Comparison of ENCODE assay signal across 11 cellular contexts in the genomic region with DNA sequence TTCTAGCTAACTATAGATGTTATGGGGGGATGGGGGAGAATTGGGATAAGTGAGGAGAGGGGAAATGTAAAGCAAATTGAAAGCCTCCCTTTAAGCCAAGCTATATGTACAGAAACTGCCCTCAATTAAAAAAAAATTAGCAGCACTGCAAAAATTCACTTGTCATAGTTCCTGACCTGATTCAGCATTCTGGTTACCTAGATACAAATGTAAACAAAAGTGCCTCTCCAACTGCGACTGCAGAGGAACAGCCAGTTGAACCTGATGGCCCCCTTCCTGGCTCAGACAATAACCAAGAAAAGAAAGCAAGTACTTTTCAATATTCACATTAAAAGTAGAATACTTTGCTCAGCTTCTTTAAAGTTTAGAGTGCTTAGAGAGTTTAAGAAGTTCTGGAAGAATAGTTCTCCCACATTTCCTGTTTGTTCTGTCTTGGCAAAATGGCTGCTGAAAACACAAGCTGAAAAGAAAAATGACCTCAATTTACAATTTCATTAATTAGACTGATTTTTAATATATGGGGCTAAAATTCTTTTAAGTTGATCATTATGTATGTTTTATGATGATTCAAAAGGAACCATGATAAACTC. TPM values are rescaled to one million over a fixed set of nuclear protein-coding genes. Genes with fewer than 3 reads are reported as not detected.
DNase-seq lines count a peak whose midpoint lies in the region; ATAC-seq and TF ChIP-seq lines count a peak whose summit lies in the region.
"Had no signal": no experiment of that assay in that cellular context is flagged by ENCODE, and none has a peak within 500 bp of the region (broad histone marks: within the 10 kb centered on the region; RNA-seq: fewer than 3 reads in every experiment).

No MANE protein-coding gene starts in this region.

- H3K4me3 Mint-ChIP-seq in T-helper 2 cell treated with Interferon-gamma antibody and Interleukin-4, amounts not matched to agents 5 μg/mL and 100 μg/mL, for 36 hours: no peak overlapping the region
- H3K4me3 Mint-ChIP-seq: activated naive CD4-positive, alpha-beta T cell treated with anti-CD3 and anti-CD28 coated beads, Interleukin-2, amount 10 ng/mL, durations not matched to agents 7 days and 5 days had no signal

- POLR2A ChIA-PET in RWPE1 (lab: Yijun Ruan, JAX; ENCODE audit: low non-redundant PET): no interaction called here

- TF ChIP-seq CTCF in RWPE1 (conservative IDR thresholded peaks at IDR 0.05; ENCODE audit: low read depth) (no peak), fibroblast of villous mesenchyme (IDR thresholded peaks at IDR 0.05; ENCODE audit: insufficient read depth, low read depth, low read length) (no peak), thyroid gland (IDR thresholded peaks at IDR 0.05) (no peak), foreskin fibroblast (IDR thresholded peaks at IDR 0.05; ENCODE audit: low read depth, low read length) (no peak)

- H3K27ac ChIP-seq in RWPE1 (no peak overlapping the region), thyroid gland (peak overlapping the region; percentile 10 to 40 (median 19))
- H3K27ac ChIP-seq: BLaER1 had no signal

- CTCF ChIA-PET in RWPE1 (lab: Yijun Ruan, JAX): no interaction called here

- no peaks in the 10 kb centered on the region for H3K27me3 ChIP-seq in thyroid gland
- H3K27me3 ChIP-seq: BLaER1 had no signal

- peaks cover 0 to 9% of the 10 kb centered on the region in 2 donors for H3K4me1 ChIP-seq in thyroid gland
- H3K4me1 ChIP-seq: BLaER1 had no signal

- no peaks in the 10 kb centered on the region for H3K36me3 ChIP-seq in thyroid gland
- H3K36me3 ChIP-seq: BLaER1 had no signal

- H3K27me3 Mint-ChIP-seq in T-helper 2 cell treated with Interferon-gamma antibody and Interleukin-4, amounts not matched to agents 5 μg/mL and 100 μg/mL, for 36 hours (ENCODE audit: low read depth): peaks cover 5% of the 10 kb centered on the region

- no peak overlapping the region for H3K27ac Mint-ChIP-seq in T-helper 2 cell treated with Interferon-gamma antibody and Interleukin-4, amounts not matched to agents 5 μg/mL and 100 μg/mL, for 36 hours
- H3K27ac Mint-ChIP-seq: activated naive CD4-positive, alpha-beta T cell treated with anti-CD3 and anti-CD28 coated beads, Interleukin-2, amount 10 ng/mL, durations not matched to agents 7 days and 5 days had no signal

- TF ChIP-seq POLR2A in thyroid gland (IDR thresholded peaks at IDR 0.05): no peak

- H3K36me3 Mint-ChIP-seq in T-helper 2 cell treated with Interferon-gamma antibody and Interleukin-4, amounts not matched to agents 5 μg/mL and 100 μg/mL, for 36 hours (ENCODE audit: low read depth): no peaks in the 10 kb centered on the region
- H3K36me3 Mint-ChIP-seq: activated naive CD4-positive, alpha-beta T cell treated with anti-CD3 and anti-CD28 coated beads, Interleukin-2, amount 10 ng/mL, durations not matched to agents 7 days and 5 days had no signal

- H3K4me3 ChIP-seq in fibroblast of villous mesenchyme (ENCODE audit: low read depth, low read length): no peak overlapping the region
- no peak overlapping the region for H3K4me3 ChIP-seq in thyroid gland (replicated peaks in 1 of 3)
- H3K4me3 ChIP-seq in foreskin fibroblast (ENCODE audit: low read depth in 1 of 2, low read length in 2 of 2): no peak overlapping the region
- H3K4me3 ChIP-seq: BLaER1 had no signal

- WGBS in thyroid gland, 2 donors: 0% methylated on average over 1 of the region's 1 CpG

- H3K9me3 Mint-ChIP-seq in T-helper 2 cell treated with Interferon-gamma antibody and Interleukin-4, amounts not matched to agents 5 μg/mL and 100 μg/mL, for 36 hours: no peaks in the 10 kb centered on the region
- H3K9me3 Mint-ChIP-seq: activated naive CD4-positive, alpha-beta T cell treated with anti-CD3 and anti-CD28 coated beads, Interleukin-2, amount 10 ng/mL, durations not matched to agents 7 days and 5 days had no signal

- peak; percentile 51 for ATAC-seq in Right ventricle myocardium superior (ENCODE audit: poor library complexity)
- no peak for ATAC-seq in Right ventricle myocardium inferior

- H3K4me1 Mint-ChIP-seq in T-helper 2 cell treated with Interferon-gamma antibody and Interleukin-4, amounts not matched to agents 5 μg/mL and 100 μg/mL, for 36 hours (ENCODE audit: low read depth): no peaks in the 10 kb centered on the region
- H3K4me1 Mint-ChIP-seq: activated naive CD4-positive, alpha-beta T cell treated with anti-CD3 and anti-CD28 coated beads, Interleukin-2, amount 10 ng/mL, durations not matched to agents 7 days and 5 days had no signal

- intact Hi-C loops in Right ventricle myocardium superior (cut with DNase I) (no loop called here), Right ventricle myocardium inferior (cut with DNase I) (no loop called here), thyroid gland (cut with DNase I) (no loop called here)

- no peak for DNase-seq in Right ventricle myocardium superior
- no peak for DNase-seq in Right ventricle myocardium inferior (ENCODE audit: missing footprints)
- peak; percentile 34 for DNase-seq in RWPE1 (ENCODE audit: low spot score)
- DNase-seq in fibroblast of villous mesenchyme (ENCODE audit: low read depth): peak; percentile 21
- peak; percentile 31 to 57 for DNase-seq in thyroid gland
- DNase-seq in GF-D8 (lab: John Stamatoyannopoulos, UW): no peak
- no peak for DNase-seq in foreskin fibroblast
- DNase-seq in T-helper 2 cell treated with Interferon-gamma antibody and Interleukin-4, amounts not matched to agents 5 μg/mL and 100 μg/mL, for 36 hours (ENCODE audit: low spot score): no peak
- DNase-seq: activated naive CD4-positive, alpha-beta T cell treated with anti-CD3 and anti-CD28 coated beads, Interleukin-2, amount 10 ng/mL, durations not matched to agents 7 days and 5 days; stimulated activated CD4-positive, alpha-beta T cell treated with anti-CD3 and anti-CD28 coated beads, Interleukin-2, amount 100 ng/mL, for 48 hours had no signal

- no peaks in the 10 kb centered on the region for H3K9me3 ChIP-seq in thyroid gland
- H3K9me3 ChIP-seq: BLaER1 had no signal

RNA-seq across cellular contexts. Expression of a gene that starts 1.5 kb away (rescaled TPM):
- 18.8 TPM for total RNA-seq in Right ventricle myocardium superior
- total RNA-seq in Right ventricle myocardium inferior: 6.4 TPM
- 0.32 TPM in 1 of 2 replicates, not detected in the other for total RNA-seq in fibroblast of villous mesenchyme
- total RNA-seq in thyroid gland: 1 to 10 TPM in 1 of 4 donors, under 1 TPM in 3; 0.34 to 5.9 (median 0.51) TPM

Comparison
In these comparisons a context has a peak if more than half of its experiments do, and no peak if none do; other contexts are left out.
1. DNase-seq: peak in RWPE1 (single experiment), fibroblast of villous mesenchyme (single experiment) and thyroid gland (2 of 2); none in Right ventricle myocardium superior (single experiment), Right ventricle myocardium inferior (single experiment), GF-D8 (single experiment), foreskin fibroblast (0 of 2) and T-helper 2 cell treated with Interferon-gamma antibody and Interleukin-4, amounts not matched to agents 5 μg/mL and 100 μg/mL, for 36 hours (single experiment).